19 cellular contexts compared by ENCODE assay signal in the genomic region with DNA sequence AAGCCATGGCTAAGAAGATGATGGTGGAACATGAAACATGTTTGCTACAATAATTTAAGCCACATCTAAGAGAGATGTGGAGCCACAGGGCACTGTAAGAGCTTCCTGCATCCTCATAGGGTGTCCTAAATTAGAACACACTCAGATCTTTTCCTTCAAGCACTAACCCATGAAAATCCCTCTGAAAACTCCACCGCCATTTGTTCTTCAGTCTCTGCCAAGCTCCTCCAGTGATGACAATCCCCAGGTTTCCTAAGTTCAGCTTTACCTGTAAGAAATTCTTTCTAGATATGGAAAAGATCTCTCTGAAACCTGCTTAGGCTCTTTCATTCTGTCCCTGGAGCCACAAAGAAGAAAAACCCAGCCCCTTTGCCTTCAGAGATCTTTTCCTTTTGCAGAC.
DNase-seq lines count a peak whose midpoint lies in the region; TF ChIP-seq lines count a peak whose summit lies in the region.
"Had no signal": no experiment of that assay in that cellular context is flagged by ENCODE, and none has a peak within 500 bp of the region (broad histone marks: within the 10 kb centered on the region; RNA-seq: fewer than 3 reads in every experiment).

No MANE protein-coding gene starts in this region.

- POLR2A ChIA-PET in activated CD4-positive, alpha-beta T cell treated with anti-CD3 and anti-CD28 coated beads, Interleukin-2, amount 10 ng/mL, durations not matched to agents 7 days and 5 days (lab: Charles Lee), result no interaction called here

- peak overlapping the region; percentile 1 for H3K4me3 Mint-ChIP-seq in activated CD4-positive, alpha-beta T cell treated with anti-CD3 and anti-CD28 coated beads, Interleukin-2, amount 10 ng/mL, durations not matched to agents 7 days and 5 days
- no peak overlapping the region for H3K4me3 Mint-ChIP-seq in activated naive CD8-positive, alpha-beta T cell treated with anti-CD3 and anti-CD28 coated beads for 36 hours
- no peak overlapping the region for H3K4me3 Mint-ChIP-seq in neural crest cell

- no peaks in the 10 kb centered on the region for H3K27me3 Mint-ChIP-seq in activated CD4-positive, alpha-beta T cell treated with anti-CD3 and anti-CD28 coated beads, Interleukin-2, amount 10 ng/mL, durations not matched to agents 7 days and 5 days
- H3K27me3 Mint-ChIP-seq in activated naive CD8-positive, alpha-beta T cell treated with anti-CD3 and anti-CD28 coated beads for 36 hours, result no peaks in the 10 kb centered on the region
- no peaks in the 10 kb centered on the region for H3K27me3 Mint-ChIP-seq in neural crest cell (ENCODE audit: low read depth)

- TF ChIP-seq CTCF in neural crest cell (conservative IDR thresholded peaks at IDR 0.05), result no peak

- H3K9me3 Mint-ChIP-seq in activated CD4-positive, alpha-beta T cell treated with anti-CD3 and anti-CD28 coated beads, Interleukin-2, amount 10 ng/mL, durations not matched to agents 7 days and 5 days, result peaks cover 26% of the 10 kb centered on the region
- peaks cover 7% of the 10 kb centered on the region for H3K9me3 Mint-ChIP-seq in activated naive CD8-positive, alpha-beta T cell treated with anti-CD3 and anti-CD28 coated beads for 36 hours
- no peaks in the 10 kb centered on the region for H3K9me3 Mint-ChIP-seq in neural crest cell

- peak; percentile 20 for DNase-seq in activated CD4-positive, alpha-beta T cell treated with anti-CD3 and anti-CD28 coated beads, Interleukin-2, amount 10 ng/mL, durations not matched to agents 7 days and 5 days
- DNase-seq in activated CD4-positive, alpha-beta T cell treated with anti-CD3 and anti-CD28 coated beads, Interleukin-2, amount 50 U/mL, for 48 hours, result no peak
- DNase-seq in activated naive CD8-positive, alpha-beta T cell treated with anti-CD3 and anti-CD28 coated beads for 36 hours, result no peak
- DNase-seq in neural crest cell (ENCODE audit: low read depth, low spot score), result no peak
- no peak for DNase-seq in cerebellar cortex (ENCODE audit: low spot score)
- no peak for DNase-seq in HCEC 1CT
- DNase-seq in NCI-H146 treated with DMSO at 0.1 percent for 48 hours (lab: John Stamatoyannopoulos, UW; ENCODE audit: unreplicated experiment), result no peak
- DNase-seq: BE2C; effector CD8-positive, alpha-beta T cell; glutamatergic neuron; Kasumi-1; NCI-H1105; NCI-H2171; NCI-H69; posterior cingulate gyrus; SIG-M5; stimulated activated CD8-positive, alpha-beta memory T cell treated with anti-CD3 and anti-CD28 coated beads, Interleukin-4, amount 100 ng/mL, for 48 hours; tibial artery had no signal

- H3K4me1 Mint-ChIP-seq in activated CD4-positive, alpha-beta T cell treated with anti-CD3 and anti-CD28 coated beads, Interleukin-2, amount 10 ng/mL, durations not matched to agents 7 days and 5 days, result peaks cover 94% of the 10 kb centered on the region
- H3K4me1 Mint-ChIP-seq in activated naive CD8-positive, alpha-beta T cell treated with anti-CD3 and anti-CD28 coated beads for 36 hours, result peaks cover 65% of the 10 kb centered on the region
- H3K4me1 Mint-ChIP-seq in neural crest cell, result peaks cover 14% of the 10 kb centered on the region

- peak overlapping the region; percentile 81 for H3K27ac Mint-ChIP-seq in activated CD4-positive, alpha-beta T cell treated with anti-CD3 and anti-CD28 coated beads, Interleukin-2, amount 10 ng/mL, durations not matched to agents 7 days and 5 days
- H3K27ac Mint-ChIP-seq in activated naive CD8-positive, alpha-beta T cell treated with anti-CD3 and anti-CD28 coated beads for 36 hours, result peak overlapping the region; percentile 17
- H3K27ac Mint-ChIP-seq in neural crest cell (ENCODE audit: unreplicated experiment), result peak overlapping the region; percentile 90

- CTCF ChIA-PET in activated CD4-positive, alpha-beta T cell treated with anti-CD3 and anti-CD28 coated beads, Interleukin-2, amount 10 ng/mL, durations not matched to agents 7 days and 5 days (lab: Charles Lee), result interaction anchor here (1.3 kb wide), 1 partner anchor 15 kb away, joined by 3 read pairs; no protein-coding TSS in a partner anchor

- peak overlapping the region; percentile 67 for H3K27ac ChIP-seq in KOPT-K1 (ENCODE audit: low read depth, low read length, poor library complexity, severe bottlenecking)
- H3K27ac ChIP-seq: tibial artery had no signal

- no peaks in the 10 kb centered on the region for H3K36me3 ChIP-seq in KOPT-K1 (ENCODE audit: insufficient read depth, low read length)
- H3K36me3 ChIP-seq: BE2C, tibial artery had no signal

- H3K9me3 ChIP-seq in KOPT-K1 (ENCODE audit: insufficient read depth, low read length, poor library complexity, severe bottlenecking), result peaks cover 15% of the 10 kb centered on the region
- H3K9me3 ChIP-seq: BE2C, tibial artery had no signal

- H3K36me3 Mint-ChIP-seq in activated CD4-positive, alpha-beta T cell treated with anti-CD3 and anti-CD28 coated beads, Interleukin-2, amount 10 ng/mL, durations not matched to agents 7 days and 5 days (ENCODE audit: low read depth), result peaks cover 19% of the 10 kb centered on the region
- peaks cover 7% of the 10 kb centered on the region for H3K36me3 Mint-ChIP-seq in activated naive CD8-positive, alpha-beta T cell treated with anti-CD3 and anti-CD28 coated beads for 36 hours
- no peaks in the 10 kb centered on the region for H3K36me3 Mint-ChIP-seq in neural crest cell (ENCODE audit: low read depth)

Comparison
In these comparisons a context has a peak if more than half of its experiments do, and no peak if none do; other contexts are left out.
1. H3K27ac Mint-ChIP-seq: peak in every context shown above with its lines; median percentile 90 in neural crest cell; 81 in activated CD4-positive, alpha-beta T cell treated with anti-CD3 and anti-CD28 coated beads, Interleukin-2, amount 10 ng/mL, durations not matched to agents 7 days and 5 days; 17 in activated naive CD8-positive, alpha-beta T cell treated with anti-CD3 and anti-CD28 coated beads for 36 hours.